23 cellular contexts compared by ENCODE assay signal in the genomic region with DNA sequence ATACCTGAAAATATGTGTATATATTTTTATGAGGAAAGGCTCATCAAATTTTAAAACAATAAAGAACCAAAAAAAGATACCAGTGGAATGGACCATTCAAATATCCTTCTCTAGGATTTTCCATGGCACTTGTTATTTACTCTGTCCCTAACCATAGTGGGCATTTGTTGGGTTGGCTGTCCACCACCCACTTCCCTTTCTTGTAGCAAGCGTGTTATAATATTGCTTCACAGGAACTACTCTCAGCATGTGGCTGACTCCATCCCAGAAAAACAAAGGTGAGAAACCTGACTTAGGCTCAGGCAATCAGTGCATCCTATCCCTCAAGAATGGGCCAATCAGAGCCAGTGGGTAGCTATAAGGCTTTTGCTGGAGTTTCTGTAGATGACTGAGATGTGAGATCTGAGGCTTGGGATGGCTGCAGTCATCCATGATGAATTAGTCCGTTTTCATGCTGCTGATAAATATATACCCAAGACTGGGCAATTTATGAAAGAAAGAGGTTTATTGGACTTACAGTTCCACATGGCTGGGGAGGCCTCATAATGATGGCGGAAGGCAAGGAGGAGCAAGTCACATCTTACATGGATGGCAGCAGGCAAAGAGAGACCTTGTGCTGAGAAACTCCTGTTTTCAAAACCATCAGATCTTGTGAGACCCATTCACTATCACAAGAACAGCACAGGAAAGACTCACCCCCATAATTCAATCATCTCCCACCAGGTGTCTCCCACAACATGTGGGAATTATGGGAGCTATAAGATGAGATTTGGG.
"Had no signal": no experiment of that assay in that cellular context is flagged by ENCODE, and none has a peak within 500 bp of the region (broad histone marks: within the 10 kb centered on the region; RNA-seq: fewer than 3 reads in every experiment).

No MANE protein-coding gene starts in this region.

- H3K4me1 ChIP-seq: foreskin keratinocyte, neural progenitor cell, right atrium auricular region, stomach, transverse colon had no signal

- H3K9me3 ChIP-seq: ovary, right atrium auricular region, stomach, thoracic aorta, transverse colon had no signal

- H3K27me3 ChIP-seq: foreskin keratinocyte, neural progenitor cell, ovary, right atrium auricular region, stomach, transverse colon had no signal

- H3K36me3 ChIP-seq: neural progenitor cell, ovary, right atrium auricular region, thoracic aorta had no signal

- H3K27me3 Mint-ChIP-seq: natural killer cell treated with Interleukin-12 subunit alpha and Interleukin-12 subunit beta and Interleukin-15 and Interleukin-18, amount 100 ng/mL, for 72 hours had no signal

- H3K9ac ChIP-seq: neural progenitor cell had no signal

- H3K4me2 ChIP-seq: hepatocyte, neural progenitor cell had no signal

- H3K36me3 Mint-ChIP-seq: neural progenitor cell had no signal

- H3K27ac ChIP-seq: foreskin keratinocyte, hepatocyte, neural progenitor cell, ovary, right atrium auricular region, stomach, thoracic aorta, transverse colon had no signal

- H3K9me3 Mint-ChIP-seq: natural killer cell treated with Interleukin-12 subunit alpha and Interleukin-12 subunit beta and Interleukin-15 and Interleukin-18, amount 100 ng/mL, for 72 hours; neural progenitor cell had no signal

- DNase-seq: dermis blood vessel endothelial cell; erythroblast; foreskin keratinocyte; head of caudate nucleus; kidney; left cardiac atrium; left ventricle myocardium superior; mesenchymal stem cell; midbrain; nucleus accumbens; ovary; small intestine; stimulated activated CD4-positive, alpha-beta T cell treated with anti-CD3 and anti-CD28 coated beads, Interleukin-12 subunit alpha, Interleukin-12 subunit beta, amount 100 ng/mL, for 4 hours; stimulated activated naive CD4-positive, alpha-beta T cell; stomach; substantia nigra; transverse colon had no signal

- H3K27ac Mint-ChIP-seq: natural killer cell treated with Interleukin-12 subunit alpha and Interleukin-12 subunit beta and Interleukin-15 and Interleukin-18, amount 100 ng/mL, for 72 hours; neural progenitor cell had no signal

- ATAC-seq: foreskin keratinocyte; left cardiac atrium; left ventricle myocardium superior; natural killer cell treated with Interleukin-12 subunit alpha and Interleukin-12 subunit beta and Interleukin-15 and Interleukin-18, amount 100 ng/mL, for 72 hours had no signal

- H3K4me3 Mint-ChIP-seq: natural killer cell treated with Interleukin-12 subunit alpha and Interleukin-12 subunit beta and Interleukin-15 and Interleukin-18, amount 100 ng/mL, for 72 hours; neural progenitor cell had no signal

- H3K4me3 ChIP-seq: hepatocyte, lung, neural progenitor cell, ovary, right atrium auricular region, stomach, thoracic aorta, transverse colon had no signal
